ENCODE assay signal across 35 cellular contexts in genomic region chr5:24566933-24567332, GRCh38.
"Had no signal": no experiment of that assay in that cellular context is flagged by ENCODE, and none has a peak within 500 bp of the region (broad histone marks: within the 10 kb centered on the region; RNA-seq: fewer than 3 reads in every experiment).

No MANE protein-coding gene starts in this region.

- H3K9me3 ChIP-seq: adrenal gland, body of pancreas, breast epithelium had no signal

- ATAC-seq: activated CD8-positive, alpha-beta T cell treated with anti-CD3 and anti-CD28 coated beads for 36 hours; activated naive CD4-positive, alpha-beta T cell treated with anti-CD3 and anti-CD28 coated beads, Interleukin-2, amount 50 U/mL, for 72 hours; activated T-cell treated with anti-CD3 and anti-CD28 coated beads, Interleukin-2, amount 50 U/mL, for 4 hours; activated T-cell treated with anti-CD3 and anti-CD28 coated beads, Interleukin-2, amount 50 U/mL, for 72 hours; activated T-helper 17 cell treated with anti-CD3 and anti-CD28 coated beads, Interleukin-2, amount 50 U/mL, for 72 hours; body of pancreas had no signal

- H3K4me1 ChIP-seq: adrenal gland, body of pancreas, breast epithelium had no signal

- DNase-seq: activated B cell treated with CpG ODN at 0.5 μM for 24 hours; activated CD4-positive, alpha-beta memory T cell treated with anti-CD3 and anti-CD28 coated beads for 36 hours; activated CD4-positive, alpha-beta T cell treated with anti-CD3 and anti-CD28 coated beads for 4 hours; activated CD4-positive, alpha-beta T cell treated with anti-CD3 and anti-CD28 coated beads, Interleukin-2, amount 10 ng/mL, durations not matched to agents 24 days and 14 days; activated CD4-positive, alpha-beta T cell treated with anti-CD3 and anti-CD28 coated beads, Interleukin-2, amount 50 U/mL, for 1 hour; activated CD4-positive, alpha-beta T cell treated with anti-CD3 and anti-CD28 coated beads, Interleukin-2, amount 50 U/mL, for 4 hours; activated CD4-positive, CD25-positive, alpha-beta regulatory T cell treated with anti-CD3 and anti-CD28 coated beads, Interleukin-2, amount 50 U/mL, for 72 hours; activated CD8-positive, alpha-beta memory T cell treated with anti-CD3 and anti-CD28 coated beads, Interleukin-2, amount 50 U/mL, for 4 hours; activated CD8-positive, alpha-beta T cell treated with anti-CD3 and anti-CD28 coated beads for 36 hours; activated effector memory CD4-positive, alpha-beta T cell treated with anti-CD3 and anti-CD28 coated beads, Interleukin-2, amount 50 U/mL, for 16 hours; activated gamma-delta T cell treated with Interleukin-2 at 50 U/mL for 16 hours; activated naive CD4-positive, alpha-beta T cell; activated naive CD4-positive, alpha-beta T cell treated with anti-CD3 and anti-CD28 coated beads for 36 hours; activated naive CD4-positive, alpha-beta T cell treated with anti-CD3 and anti-CD28 coated beads, Interleukin-2, amount 50 U/mL, for 16 hours; activated naive CD8-positive, alpha-beta T cell treated with anti-CD3 and anti-CD28 coated beads for 36 hours; activated T-cell treated with anti-CD3 and anti-CD28 coated beads for 4 hours; activated T-cell treated with anti-CD3 and anti-CD28 coated beads, Interleukin-2, amount 50 U/mL, for 1 hour; activated T-cell treated with anti-CD3 and anti-CD28 coated beads, Interleukin-2, amount 50 U/mL, for 4 hours; activated T-cell treated with anti-CD3 and anti-CD28 coated beads, Interleukin-2, amount 50 U/mL, for 72 hours; adrenal gland; amniotic stem cell; aorta; body of pancreas; brain microvascular endothelial cell; caudate nucleus; cerebellar nuclear complex; T-helper 2 cell; T-helper 9 cell had no signal

- FAIRE-seq: astrocyte, TTC549 had no signal

- H3K27me3 ChIP-seq: adrenal gland, body of pancreas, brain microvascular endothelial cell, breast epithelium, cardiac muscle cell had no signal

- H3K36me3 ChIP-seq: adrenal gland, brain microvascular endothelial cell, breast epithelium, cardiac muscle cell had no signal

- H3K27ac ChIP-seq: adrenal gland, body of pancreas, brain microvascular endothelial cell, breast epithelium, cardiac muscle cell, VCaP had no signal

- H3K4me3 ChIP-seq: adrenal gland, body of pancreas, breast epithelium, cardiac muscle cell had no signal
